ENCODE assay signal across 1 cellular context in the genomic region with DNA sequence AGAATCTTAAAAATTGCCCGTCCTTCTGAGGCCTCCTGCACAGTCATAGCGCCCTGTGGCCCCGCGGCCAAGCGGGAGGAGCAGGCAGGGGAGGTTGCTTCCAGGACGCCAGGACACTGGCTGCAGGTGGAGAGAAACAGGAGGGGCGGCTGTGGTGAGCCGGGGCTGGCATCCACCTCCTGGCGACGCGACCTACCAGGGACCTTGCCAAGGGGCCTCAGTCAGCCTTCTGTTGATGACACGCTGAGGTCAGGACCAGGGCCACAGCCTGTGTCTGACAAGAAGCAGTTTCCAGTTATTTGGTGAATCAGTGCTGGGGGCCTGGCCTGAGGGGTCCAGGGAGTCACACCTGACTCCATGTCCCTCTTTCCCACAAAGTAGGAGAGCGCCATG.
TF ChIP-seq lines count a peak whose summit lies in the region.

No MANE protein-coding gene starts in this region.

TF ChIP-seq in K562, 482 proteins besides CTCF, POLR2A, EP300 and RAD21:
- TF ChIP-seq, protein P1, sequence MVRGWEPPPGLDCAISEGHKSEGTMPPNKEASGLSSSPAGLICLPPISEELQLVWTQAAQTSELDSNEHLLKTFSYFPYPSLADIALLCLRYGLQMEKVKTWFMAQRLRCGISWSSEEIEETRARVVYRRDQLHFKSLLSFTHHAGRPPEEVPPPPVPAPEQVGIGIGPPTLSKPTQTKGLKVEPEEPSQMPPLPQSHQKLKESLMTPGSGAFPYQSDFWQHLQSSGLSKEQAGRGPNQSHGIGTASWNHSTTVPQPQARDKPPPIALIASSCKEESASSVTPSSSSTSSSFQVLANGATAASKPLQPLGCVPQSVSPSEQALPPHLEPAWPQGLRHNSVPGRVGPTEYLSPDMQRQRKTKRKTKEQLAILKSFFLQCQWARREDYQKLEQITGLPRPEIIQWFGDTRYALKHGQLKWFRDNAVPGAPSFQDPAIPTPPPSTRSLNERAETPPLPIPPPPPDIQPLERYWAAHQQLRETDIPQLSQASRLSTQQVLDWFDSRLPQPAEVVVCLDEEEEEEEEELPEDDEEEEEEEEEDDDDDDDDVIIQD (CRISPR knock-in tag; IDR thresholded peaks at IDR 0.05), result no peak
- TF ChIP-seq, protein P2, sequence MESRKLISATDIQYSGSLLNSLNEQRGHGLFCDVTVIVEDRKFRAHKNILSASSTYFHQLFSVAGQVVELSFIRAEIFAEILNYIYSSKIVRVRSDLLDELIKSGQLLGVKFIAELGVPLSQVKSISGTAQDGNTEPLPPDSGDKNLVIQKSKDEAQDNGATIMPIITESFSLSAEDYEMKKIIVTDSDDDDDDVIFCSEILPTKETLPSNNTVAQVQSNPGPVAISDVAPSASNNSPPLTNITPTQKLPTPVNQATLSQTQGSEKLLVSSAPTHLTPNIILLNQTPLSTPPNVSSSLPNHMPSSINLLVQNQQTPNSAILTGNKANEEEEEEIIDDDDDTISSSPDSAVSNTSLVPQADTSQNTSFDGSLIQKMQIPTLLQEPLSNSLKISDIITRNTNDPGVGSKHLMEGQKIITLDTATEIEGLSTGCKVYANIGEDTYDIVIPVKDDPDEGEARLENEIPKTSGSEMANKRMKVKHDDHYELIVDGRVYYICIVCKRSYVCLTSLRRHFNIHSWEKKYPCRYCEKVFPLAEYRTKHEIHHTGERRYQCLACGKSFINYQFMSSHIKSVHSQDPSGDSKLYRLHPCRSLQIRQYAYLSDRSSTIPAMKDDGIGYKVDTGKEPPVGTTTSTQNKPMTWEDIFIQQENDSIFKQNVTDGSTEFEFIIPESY (CRISPR knock-in tag; IDR thresholded peaks at IDR 0.05), result peak; percentile 76
- no peak for TF ChIP-seq ZNF282 (CRISPR knock-in tag; IDR thresholded peaks at IDR 0.05)
- TF ChIP-seq ZNF785 (CRISPR knock-in tag; IDR thresholded peaks at IDR 0.05), result no peak
- TF ChIP-seq, protein P3, sequence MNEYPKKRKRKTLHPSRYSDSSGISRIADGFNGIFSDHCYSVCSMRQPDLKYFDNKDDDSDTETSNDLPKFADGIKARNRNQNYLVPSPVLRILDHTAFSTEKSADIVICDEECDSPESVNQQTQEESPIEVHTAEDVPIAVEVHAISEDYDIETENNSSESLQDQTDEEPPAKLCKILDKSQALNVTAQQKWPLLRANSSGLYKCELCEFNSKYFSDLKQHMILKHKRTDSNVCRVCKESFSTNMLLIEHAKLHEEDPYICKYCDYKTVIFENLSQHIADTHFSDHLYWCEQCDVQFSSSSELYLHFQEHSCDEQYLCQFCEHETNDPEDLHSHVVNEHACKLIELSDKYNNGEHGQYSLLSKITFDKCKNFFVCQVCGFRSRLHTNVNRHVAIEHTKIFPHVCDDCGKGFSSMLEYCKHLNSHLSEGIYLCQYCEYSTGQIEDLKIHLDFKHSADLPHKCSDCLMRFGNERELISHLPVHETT (CRISPR knock-in tag; conservative IDR thresholded peaks at IDR 0.05 in 1 of 2, IDR thresholded peaks at IDR 0.05 in 1 of 2), result no peak
TF ChIP-seq in K562: peak in this region for 1.
